ENCODE assay signal across 15 cellular contexts in the genomic region with DNA sequence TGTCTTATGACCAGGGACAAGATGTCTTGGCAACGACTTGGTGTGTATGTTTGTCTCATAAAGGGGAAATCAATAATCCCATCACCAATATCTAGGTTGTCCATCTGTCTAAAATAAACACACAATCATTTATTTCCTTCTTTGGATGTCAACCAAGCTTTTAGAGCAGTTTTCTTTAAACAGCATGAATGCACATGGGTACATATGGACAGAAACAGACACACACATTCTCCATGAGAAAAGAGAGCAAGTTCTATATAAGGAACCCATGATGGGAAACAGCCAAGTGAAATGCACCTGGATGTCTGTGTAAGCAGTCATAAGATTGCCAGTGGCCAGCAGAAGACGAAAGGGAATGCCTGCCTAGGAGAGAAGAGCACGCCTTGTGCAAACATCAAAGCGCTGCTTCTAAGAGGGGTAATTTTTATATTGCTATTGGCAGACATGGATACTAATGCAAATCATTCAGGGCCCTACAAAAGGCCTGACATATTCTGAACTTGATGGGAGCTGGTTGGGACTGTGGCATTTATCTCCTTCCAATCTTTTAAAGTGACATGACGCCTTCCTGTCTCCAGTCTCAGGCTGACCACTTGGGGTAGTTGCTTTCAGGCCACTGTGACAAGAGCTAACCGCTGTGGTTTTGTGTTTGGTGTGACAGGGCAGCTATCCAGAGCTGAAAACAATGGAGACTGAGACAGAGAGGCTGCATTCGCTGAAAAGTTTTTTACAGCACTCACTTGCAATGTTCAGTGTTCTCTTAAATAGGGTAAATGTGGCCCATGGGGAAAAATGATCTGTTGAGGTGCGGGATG.
A peak's percentile ranks its signal among the peaks of the same experiment; 100 is the strongest.
DNase-seq lines count a peak whose midpoint lies in the region; ATAC-seq, FAIRE-seq and TF ChIP-seq lines count a peak whose summit lies in the region.
"Had no signal": no experiment of that assay in that cellular context is flagged by ENCODE, and none has a peak within 500 bp of the region (broad histone marks: within the 10 kb centered on the region; RNA-seq: fewer than 3 reads in every experiment).

No MANE protein-coding gene starts in this region.

- H3K36me3 Mint-ChIP-seq in astrocyte (ENCODE audit: low read depth, unreplicated experiment) = no peaks in the 10 kb centered on the region
- H3K36me3 Mint-ChIP-seq: activated CD4-positive, alpha-beta memory T cell treated with anti-CD3 and anti-CD28 coated beads for 36 hours had no signal

- H3K27ac Mint-ChIP-seq in astrocyte (ENCODE audit: unreplicated experiment) = no peak overlapping the region
- H3K27ac Mint-ChIP-seq: activated CD4-positive, alpha-beta memory T cell treated with anti-CD3 and anti-CD28 coated beads for 36 hours had no signal

- no peak overlapping the region for H3K9ac ChIP-seq in astrocyte (ENCODE audit: low read length)

- no peak overlapping the region for H3K4me2 ChIP-seq in astrocyte (ENCODE audit: low read length)

- H3K4me1 Mint-ChIP-seq in astrocyte (ENCODE audit: low read depth, unreplicated experiment) = peaks cover 7% of the 10 kb centered on the region
- H3K4me1 Mint-ChIP-seq: central memory CD8-positive, alpha-beta T cell had no signal

- no peak overlapping the region for H3K4me3 Mint-ChIP-seq in astrocyte (ENCODE audit: unreplicated experiment)
- H3K4me3 Mint-ChIP-seq: activated CD4-positive, alpha-beta memory T cell treated with anti-CD3 and anti-CD28 coated beads for 36 hours; central memory CD8-positive, alpha-beta T cell had no signal

- no peak overlapping the region for H3K4me3 ChIP-seq in astrocyte (ENCODE audit: insufficient read depth, low read depth, low read length)
- H3K4me3 ChIP-seq in mucosa of descending colon = no peak overlapping the region

- H3K9me3 ChIP-seq in astrocyte (ENCODE audit: insufficient read depth, low read depth, low read length) (no peaks in the 10 kb centered on the region), mucosa of descending colon (no peaks in the 10 kb centered on the region)

- no peaks in the 10 kb centered on the region for H3K79me2 ChIP-seq in astrocyte (ENCODE audit: insufficient read depth, low read length)

- H3K36me3 ChIP-seq in astrocyte (ENCODE audit: insufficient read depth, low read length) = no peaks in the 10 kb centered on the region
- H3K36me3 ChIP-seq in mucosa of descending colon (ENCODE audit: low read depth) = no peaks in the 10 kb centered on the region

- no peak for FAIRE-seq in astrocyte (lab: Jason Lieb, UNC)
- FAIRE-seq: urothelium cell line had no signal

- peak; percentile 91 for ATAC-seq in mucosa of descending colon
- no peak for ATAC-seq in HG03378 (IDR thresholded peaks at IDR 0.05; ENCODE audit: unreplicated experiment)
- no peak for ATAC-seq in HG03571 (IDR thresholded peaks at IDR 0.05; ENCODE audit: unreplicated experiment)
- ATAC-seq in HG03196 (IDR thresholded peaks at IDR 0.05; ENCODE audit: unreplicated experiment) = no peak

- TF ChIP-seq CTCF in astrocyte (IDR thresholded peaks at IDR 0.05; ENCODE audit: insufficient read depth, low read depth, low read length) (no peak), mucosa of descending colon (IDR thresholded peaks at IDR 0.05) (no peak)

- H2AFZ ChIP-seq in astrocyte (ENCODE audit: low read depth, low read length) = no peak overlapping the region

- DNase-seq in C1 segment of cervical spinal cord (lab: John Stamatoyannopoulos, UW) = peak in 10 of 14 donors; percentile 3 to 37 (median 16)
- peak; percentile 61 for DNase-seq in NCI-H146 (lab: John Stamatoyannopoulos, UW)
- peak; percentile 3 for DNase-seq in astrocyte (ENCODE audit: low read depth)
- DNase-seq in mucosa of descending colon = peak in 2 of 3 donors; percentile 20 to 55
- no peak for DNase-seq in posterior vena cava (ENCODE audit: low spot score)
- DNase-seq: activated CD4-positive, alpha-beta memory T cell treated with anti-CD3 and anti-CD28 coated beads for 36 hours; activated gamma-delta T cell treated with Interleukin-2 at 50 U/mL for 16 hours; GDM1; NCI-H82; SW 1271 had no signal

- no peaks in the 10 kb centered on the region for H3K27me3 ChIP-seq in astrocyte (ENCODE audit: insufficient read depth, low read length)

- H3K4me1 ChIP-seq in astrocyte (ENCODE audit: insufficient read depth, low read length) (no peaks in the 10 kb centered on the region), mucosa of descending colon (ENCODE audit: low read depth) (no peaks in the 10 kb centered on the region)

- H3K9me3 Mint-ChIP-seq in astrocyte (ENCODE audit: unreplicated experiment) = no peaks in the 10 kb centered on the region
- H3K9me3 Mint-ChIP-seq: activated CD4-positive, alpha-beta memory T cell treated with anti-CD3 and anti-CD28 coated beads for 36 hours; central memory CD8-positive, alpha-beta T cell had no signal

- H4K20me1 ChIP-seq in astrocyte (ENCODE audit: insufficient read depth, low read length) = no peaks in the 10 kb centered on the region

- intact Hi-C loops in mucosa of descending colon (cut with DNase I, micrococcal nuclease) (no loop called here), posterior vena cava (cut with DNase I) (loop anchor here in 1 of 2 donors (10.0 kb wide), 1 partner anchor 1931 kb away; no protein-coding TSS in a partner anchor)

- H3K27me3 Mint-ChIP-seq in astrocyte (ENCODE audit: low read depth, unreplicated experiment) = no peaks in the 10 kb centered on the region

- no peak overlapping the region for H3K27ac ChIP-seq in astrocyte (ENCODE audit: low read depth, low read length)
